Comparison of ENCODE assay signal across 24 cellular contexts in the genomic region with DNA sequence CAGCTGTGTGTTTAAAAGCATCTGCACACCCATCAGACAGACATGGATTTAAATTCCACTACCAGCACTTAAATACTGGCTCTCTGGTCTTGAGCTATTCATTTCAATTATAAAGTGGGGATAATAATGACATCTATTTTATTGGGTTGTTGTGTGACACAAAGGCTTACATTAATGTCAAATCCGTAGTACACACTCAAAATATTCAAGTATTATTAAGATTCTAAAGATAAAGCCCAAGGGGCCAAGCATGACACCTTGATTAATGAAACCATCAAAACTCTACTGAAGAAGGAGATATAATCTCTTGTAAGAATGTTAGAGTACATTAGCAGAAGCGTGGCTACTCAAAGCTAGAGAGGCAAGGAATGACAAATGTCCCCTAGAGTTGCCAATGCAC.
"Had no signal": no experiment of that assay in that cellular context is flagged by ENCODE, and none has a peak within 500 bp of the region (broad histone marks: within the 10 kb centered on the region; RNA-seq: fewer than 3 reads in every experiment).

No MANE protein-coding gene starts in this region.

- DNase-seq: activated B cell treated with CpG ODN at 0.5 μM for 24 hours; activated CD4-positive, alpha-beta memory T cell treated with anti-CD3 and anti-CD28 coated beads for 36 hours; activated CD4-positive, alpha-beta T cell treated with anti-CD3 and anti-CD28 coated beads, Interleukin-2, amount 10 ng/mL, durations not matched to agents 24 days and 14 days; activated CD4-positive, alpha-beta T cell treated with anti-CD3 and anti-CD28 coated beads, Interleukin-2, amount 50 U/mL, for 1 hour; activated CD4-positive, alpha-beta T cell treated with anti-CD3 and anti-CD28 coated beads, Interleukin-2, amount 50 U/mL, for 4 hours; activated CD4-positive, CD25-positive, alpha-beta regulatory T cell treated with anti-CD3 and anti-CD28 coated beads, Interleukin-2, amount 50 U/mL, for 72 hours; activated CD8-positive, alpha-beta memory T cell treated with anti-CD3 and anti-CD28 coated beads, Interleukin-2, amount 50 U/mL, for 4 hours; activated CD8-positive, alpha-beta T cell treated with anti-CD3 and anti-CD28 coated beads for 36 hours; activated gamma-delta T cell; activated naive CD4-positive, alpha-beta T cell treated with anti-CD3 and anti-CD28 coated beads, Interleukin-2, amount 10 ng/mL, durations not matched to agents 7 days and 5 days; activated naive CD4-positive, alpha-beta T cell treated with Interleukin-2 at 50 U/mL for 16 hours; activated naive CD8-positive, alpha-beta T cell treated with anti-CD3 and anti-CD28 coated beads, Interleukin-2, amount 10 ng/mL, durations not matched to agents 7 days and 5 days; activated naive CD8-positive, alpha-beta T cell treated with anti-CD3 and anti-CD28 coated beads, Interleukin-2, amount 50 U/mL, for 24 hours; activated T-cell treated with anti-CD3 and anti-CD28 coated beads for 4 hours; activated T-cell treated with anti-CD3 and anti-CD28 coated beads, Interleukin-2, amount 50 U/mL, for 1 hour; activated T-cell treated with anti-CD3 and anti-CD28 coated beads, Interleukin-2, amount 50 U/mL, for 4 hours; activated T-cell treated with anti-CD3 and anti-CD28 coated beads, Interleukin-2, amount 50 U/mL, for 72 hours; amygdala; anterior cingulate cortex; caudate nucleus; cerebellar nuclear complex; colonic mucosa; T-helper 2 cell; T-helper 9 cell had no signal
